Comparison of ENCODE assay signal across 1 cellular context in genomic region chr16:3106205-3106928, GRCh38.
TF ChIP-seq lines count a peak whose summit lies in the region.

No MANE protein-coding gene starts in this region.

TF ChIP-seq in GM12878, 131 proteins besides CTCF, POLR2A, EP300 and RAD21 (continued from another document and continues in another):
- TF ChIP-seq SRF (IDR thresholded peaks at IDR 0.05; ENCODE audit: low read depth in 2 of 2, low read length in 2 of 2) (peak in 1 of 2 experiments; percentile 85; a peak in 2 of 4 replicates), FOXK2 (IDR thresholded peaks at IDR 0.05) (no peak), MEF2A (IDR thresholded peaks at IDR 0.05; ENCODE audit: insufficient read depth, low read depth, low read length) (0 out of 2 replicates have a peak, but pooled peaks have one; percentile 28), HDAC6 (IDR thresholded peaks at IDR 0.05; ENCODE audit: unreplicated experiment) (no peak), ZNF217 (IDR thresholded peaks at IDR 0.05) (no peak; the same call in 1 of the 2 replicates), NR2F1 (conservative IDR thresholded peaks at IDR 0.05) (peak; percentile 74), BHLHE40 (IDR thresholded peaks at IDR 0.05; ENCODE audit: borderline replicate concordance in 1 of 2, low read depth in 2 of 2, low read length in 1 of 2) (peak in 1 of 2 experiments; percentile 54; a peak in 2 of 4 replicates), MTA3 (IDR thresholded peaks at IDR 0.05; ENCODE audit: borderline replicate concordance, low read length) (no peak), POLR2AphosphoS2 (IDR thresholded peaks at IDR 0.05; ENCODE audit: low read depth, low read length) (no peak), TCF12 (IDR thresholded peaks at IDR 0.05; ENCODE audit: low read depth, low read length) (peak; percentile 59; the same call in 1 of the 2 replicates), SREBF2 (IDR thresholded peaks at IDR 0.05; ENCODE audit: low read length) (no peak), POU2F2 (IDR thresholded peaks at IDR 0.05; ENCODE audit: borderline replicate concordance, low read depth, low read length) (peak; percentile 46; the same call in 1 of the 3 replicates), CBX3 (IDR thresholded peaks at IDR 0.05; ENCODE audit: borderline replicate concordance, low read depth) (no peak), SP1 (IDR thresholded peaks at IDR 0.05; ENCODE audit: low read depth, low read length) (peak; percentile 40), NKRF (conservative IDR thresholded peaks at IDR 0.05) (peak; percentile 72; the same call in 1 of the 2 replicates), KLF5 (IDR thresholded peaks at IDR 0.05; ENCODE audit: partially characterized antibody) (no peak), MTA2 (IDR thresholded peaks at IDR 0.05; ENCODE audit: low read depth) (no peak), IKZF1 (conservative IDR thresholded peaks at IDR 0.05) (peak; percentile 68), NBN (IDR thresholded peaks at IDR 0.05) (peak; percentile 44; the same call in 1 of the 2 replicates), ZNF687 (IDR thresholded peaks at IDR 0.05) (peak; percentile 67; the same call in 1 of the 2 replicates), HDAC2 (IDR thresholded peaks at IDR 0.05) (no peak), RAD51 (IDR thresholded peaks at IDR 0.05) (no peak), ASH2L (IDR thresholded peaks at IDR 0.05; ENCODE audit: borderline replicate concordance, low read depth) (no peak), NRF1 (conservative IDR thresholded peaks at IDR 0.05; ENCODE audit: low read depth, low read length) (no peak), IRF4 (IDR thresholded peaks at IDR 0.05; ENCODE audit: low read depth, low read length) (no peak), USF2 (IDR thresholded peaks at IDR 0.05; ENCODE audit: borderline replicate concordance, low read depth, low read length) (no peak), ATF7 (IDR thresholded peaks at IDR 0.05; ENCODE audit: low read depth) (no peak), TAF1 (IDR thresholded peaks at IDR 0.05; ENCODE audit: borderline replicate concordance, low read depth, low read length) (peak; percentile 86), NR2C1 (IDR thresholded peaks at IDR 0.05) (peak; percentile 67), SMAD5 (IDR thresholded peaks at IDR 0.05; ENCODE audit: low read depth) (peak; percentile 51; the same call in 1 of the 2 replicates), SMARCA5 (IDR thresholded peaks at IDR 0.05) (0 out of 2 replicates have a peak, but pooled peaks have one; percentile 87), GABPA (IDR thresholded peaks at IDR 0.05; ENCODE audit: low read depth) (peak; percentile 94), ZNF622 (IDR thresholded peaks at IDR 0.05) (peak; percentile 47; the same call in 1 of the 2 replicates), ZNF592 (IDR thresholded peaks at IDR 0.05) (no peak), IRF5 (IDR thresholded peaks at IDR 0.05; ENCODE audit: borderline replicate concordance) (no peak), DPF2 (IDR thresholded peaks at IDR 0.05) (peak; percentile 52; the same call in 1 of the 2 replicates)
- TF ChIP-seq, protein P1, sequence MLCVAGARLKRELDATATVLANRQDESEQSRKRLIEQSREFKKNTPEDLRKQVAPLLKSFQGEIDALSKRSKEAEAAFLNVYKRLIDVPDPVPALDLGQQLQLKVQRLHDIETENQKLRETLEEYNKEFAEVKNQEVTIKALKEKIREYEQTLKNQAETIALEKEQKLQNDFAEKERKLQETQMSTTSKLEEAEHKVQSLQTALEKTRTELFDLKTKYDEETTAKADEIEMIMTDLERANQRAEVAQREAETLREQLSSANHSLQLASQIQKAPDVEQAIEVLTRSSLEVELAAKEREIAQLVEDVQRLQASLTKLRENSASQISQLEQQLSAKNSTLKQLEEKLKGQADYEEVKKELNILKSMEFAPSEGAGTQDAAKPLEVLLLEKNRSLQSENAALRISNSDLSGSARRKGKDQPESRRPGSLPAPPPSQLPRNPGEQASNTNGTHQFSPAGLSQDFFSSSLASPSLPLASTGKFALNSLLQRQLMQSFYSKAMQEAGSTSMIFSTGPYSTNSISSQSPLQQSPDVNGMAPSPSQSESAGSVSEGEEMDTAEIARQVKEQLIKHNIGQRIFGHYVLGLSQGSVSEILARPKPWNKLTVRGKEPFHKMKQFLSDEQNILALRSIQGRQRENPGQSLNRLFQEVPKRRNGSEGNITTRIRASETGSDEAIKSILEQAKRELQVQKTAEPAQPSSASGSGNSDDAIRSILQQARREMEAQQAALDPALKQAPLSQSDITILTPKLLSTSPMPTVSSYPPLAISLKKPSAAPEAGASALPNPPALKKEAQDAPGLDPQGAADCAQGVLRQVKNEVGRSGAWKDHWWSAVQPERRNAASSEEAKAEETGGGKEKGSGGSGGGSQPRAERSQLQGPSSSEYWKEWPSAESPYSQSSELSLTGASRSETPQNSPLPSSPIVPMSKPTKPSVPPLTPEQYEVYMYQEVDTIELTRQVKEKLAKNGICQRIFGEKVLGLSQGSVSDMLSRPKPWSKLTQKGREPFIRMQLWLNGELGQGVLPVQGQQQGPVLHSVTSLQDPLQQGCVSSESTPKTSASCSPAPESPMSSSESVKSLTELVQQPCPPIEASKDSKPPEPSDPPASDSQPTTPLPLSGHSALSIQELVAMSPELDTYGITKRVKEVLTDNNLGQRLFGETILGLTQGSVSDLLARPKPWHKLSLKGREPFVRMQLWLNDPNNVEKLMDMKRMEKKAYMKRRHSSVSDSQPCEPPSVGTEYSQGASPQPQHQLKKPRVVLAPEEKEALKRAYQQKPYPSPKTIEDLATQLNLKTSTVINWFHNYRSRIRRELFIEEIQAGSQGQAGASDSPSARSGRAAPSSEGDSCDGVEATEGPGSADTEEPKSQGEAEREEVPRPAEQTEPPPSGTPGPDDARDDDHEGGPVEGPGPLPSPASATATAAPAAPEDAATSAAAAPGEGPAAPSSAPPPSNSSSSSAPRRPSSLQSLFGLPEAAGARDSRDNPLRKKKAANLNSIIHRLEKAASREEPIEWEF (IDR thresholded peaks at IDR 0.05; ENCODE audit: insufficient replicate concordance, low read depth, low read length): no peak
- TF ChIP-seq, protein P2, sequence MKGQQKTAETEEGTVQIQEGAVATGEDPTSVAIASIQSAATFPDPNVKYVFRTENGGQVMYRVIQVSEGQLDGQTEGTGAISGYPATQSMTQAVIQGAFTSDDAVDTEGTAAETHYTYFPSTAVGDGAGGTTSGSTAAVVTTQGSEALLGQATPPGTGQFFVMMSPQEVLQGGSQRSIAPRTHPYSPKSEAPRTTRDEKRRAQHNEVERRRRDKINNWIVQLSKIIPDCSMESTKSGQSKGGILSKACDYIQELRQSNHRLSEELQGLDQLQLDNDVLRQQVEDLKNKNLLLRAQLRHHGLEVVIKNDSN (IDR thresholded peaks at IDR 0.05; ENCODE audit: borderline replicate concordance, extremely low read length, insufficient read depth, low read depth, low read length): no peak
- TF ChIP-seq, protein P3, sequence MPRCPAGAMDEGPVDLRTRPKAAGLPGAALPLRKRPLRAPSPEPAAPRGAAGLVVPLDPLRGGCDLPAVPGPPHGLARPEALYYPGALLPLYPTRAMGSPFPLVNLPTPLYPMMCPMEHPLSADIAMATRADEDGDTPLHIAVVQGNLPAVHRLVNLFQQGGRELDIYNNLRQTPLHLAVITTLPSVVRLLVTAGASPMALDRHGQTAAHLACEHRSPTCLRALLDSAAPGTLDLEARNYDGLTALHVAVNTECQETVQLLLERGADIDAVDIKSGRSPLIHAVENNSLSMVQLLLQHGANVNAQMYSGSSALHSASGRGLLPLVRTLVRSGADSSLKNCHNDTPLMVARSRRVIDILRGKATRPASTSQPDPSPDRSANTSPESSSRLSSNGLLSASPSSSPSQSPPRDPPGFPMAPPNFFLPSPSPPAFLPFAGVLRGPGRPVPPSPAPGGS (IDR thresholded peaks at IDR 0.05; ENCODE audit: borderline replicate concordance, insufficient read depth, low read depth, low read length, poor library complexity, severe bottlenecking): no peak
